1 cellular context compared by ENCODE assay signal in the genomic region with DNA sequence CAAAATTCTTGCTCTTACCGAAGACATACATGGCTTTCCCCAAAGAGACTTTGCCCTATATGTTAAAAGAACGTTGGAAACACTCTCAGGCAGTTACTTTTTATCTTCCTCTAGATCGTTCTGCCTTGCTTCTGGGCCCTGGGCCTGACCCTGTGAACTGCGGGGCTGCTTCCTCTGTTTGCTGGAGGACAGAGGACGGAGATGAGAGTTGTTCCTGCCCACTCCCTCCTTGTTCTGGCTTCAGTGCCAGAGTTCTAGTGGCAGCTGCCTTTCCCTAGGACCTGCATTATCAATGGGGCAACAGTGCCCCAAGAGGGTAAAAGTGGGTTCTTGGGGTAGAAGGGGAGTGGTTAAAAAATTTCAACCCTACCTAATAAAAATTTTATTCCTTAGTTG.
TF ChIP-seq lines count a peak whose summit lies in the region.

No MANE protein-coding gene starts in this region.

TF ChIP-seq in HCT116, 20 proteins besides CTCF, POLR2A, EP300 and RAD21 (continued from another document):
- TF ChIP-seq, protein P1, sequence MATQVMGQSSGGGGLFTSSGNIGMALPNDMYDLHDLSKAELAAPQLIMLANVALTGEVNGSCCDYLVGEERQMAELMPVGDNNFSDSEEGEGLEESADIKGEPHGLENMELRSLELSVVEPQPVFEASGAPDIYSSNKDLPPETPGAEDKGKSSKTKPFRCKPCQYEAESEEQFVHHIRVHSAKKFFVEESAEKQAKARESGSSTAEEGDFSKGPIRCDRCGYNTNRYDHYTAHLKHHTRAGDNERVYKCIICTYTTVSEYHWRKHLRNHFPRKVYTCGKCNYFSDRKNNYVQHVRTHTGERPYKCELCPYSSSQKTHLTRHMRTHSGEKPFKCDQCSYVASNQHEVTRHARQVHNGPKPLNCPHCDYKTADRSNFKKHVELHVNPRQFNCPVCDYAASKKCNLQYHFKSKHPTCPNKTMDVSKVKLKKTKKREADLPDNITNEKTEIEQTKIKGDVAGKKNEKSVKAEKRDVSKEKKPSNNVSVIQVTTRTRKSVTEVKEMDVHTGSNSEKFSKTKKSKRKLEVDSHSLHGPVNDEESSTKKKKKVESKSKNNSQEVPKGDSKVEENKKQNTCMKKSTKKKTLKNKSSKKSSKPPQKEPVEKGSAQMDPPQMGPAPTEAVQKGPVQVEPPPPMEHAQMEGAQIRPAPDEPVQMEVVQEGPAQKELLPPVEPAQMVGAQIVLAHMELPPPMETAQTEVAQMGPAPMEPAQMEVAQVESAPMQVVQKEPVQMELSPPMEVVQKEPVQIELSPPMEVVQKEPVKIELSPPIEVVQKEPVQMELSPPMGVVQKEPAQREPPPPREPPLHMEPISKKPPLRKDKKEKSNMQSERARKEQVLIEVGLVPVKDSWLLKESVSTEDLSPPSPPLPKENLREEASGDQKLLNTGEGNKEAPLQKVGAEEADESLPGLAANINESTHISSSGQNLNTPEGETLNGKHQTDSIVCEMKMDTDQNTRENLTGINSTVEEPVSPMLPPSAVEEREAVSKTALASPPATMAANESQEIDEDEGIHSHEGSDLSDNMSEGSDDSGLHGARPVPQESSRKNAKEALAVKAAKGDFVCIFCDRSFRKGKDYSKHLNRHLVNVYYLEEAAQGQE (IDR thresholded peaks at IDR 0.05; ENCODE audit: low read depth), result no peak
- TF ChIP-seq ZFX (IDR thresholded peaks at IDR 0.05), result no peak
- TF ChIP-seq TCF7L2 (IDR thresholded peaks at IDR 0.05; ENCODE audit: borderline replicate concordance, extremely low read depth, insufficient read depth, insufficient read length), result no peak
- no peak for TF ChIP-seq CBX3 (IDR thresholded peaks at IDR 0.05; ENCODE audit: low read depth)
- TF ChIP-seq, protein P2, sequence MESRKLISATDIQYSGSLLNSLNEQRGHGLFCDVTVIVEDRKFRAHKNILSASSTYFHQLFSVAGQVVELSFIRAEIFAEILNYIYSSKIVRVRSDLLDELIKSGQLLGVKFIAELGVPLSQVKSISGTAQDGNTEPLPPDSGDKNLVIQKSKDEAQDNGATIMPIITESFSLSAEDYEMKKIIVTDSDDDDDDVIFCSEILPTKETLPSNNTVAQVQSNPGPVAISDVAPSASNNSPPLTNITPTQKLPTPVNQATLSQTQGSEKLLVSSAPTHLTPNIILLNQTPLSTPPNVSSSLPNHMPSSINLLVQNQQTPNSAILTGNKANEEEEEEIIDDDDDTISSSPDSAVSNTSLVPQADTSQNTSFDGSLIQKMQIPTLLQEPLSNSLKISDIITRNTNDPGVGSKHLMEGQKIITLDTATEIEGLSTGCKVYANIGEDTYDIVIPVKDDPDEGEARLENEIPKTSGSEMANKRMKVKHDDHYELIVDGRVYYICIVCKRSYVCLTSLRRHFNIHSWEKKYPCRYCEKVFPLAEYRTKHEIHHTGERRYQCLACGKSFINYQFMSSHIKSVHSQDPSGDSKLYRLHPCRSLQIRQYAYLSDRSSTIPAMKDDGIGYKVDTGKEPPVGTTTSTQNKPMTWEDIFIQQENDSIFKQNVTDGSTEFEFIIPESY (IDR thresholded peaks at IDR 0.05; ENCODE audit: extremely low read depth, insufficient replicate concordance, low read length), result no peak
